Comparison of ENCODE assay signal across 21 cellular contexts in the genomic region with DNA sequence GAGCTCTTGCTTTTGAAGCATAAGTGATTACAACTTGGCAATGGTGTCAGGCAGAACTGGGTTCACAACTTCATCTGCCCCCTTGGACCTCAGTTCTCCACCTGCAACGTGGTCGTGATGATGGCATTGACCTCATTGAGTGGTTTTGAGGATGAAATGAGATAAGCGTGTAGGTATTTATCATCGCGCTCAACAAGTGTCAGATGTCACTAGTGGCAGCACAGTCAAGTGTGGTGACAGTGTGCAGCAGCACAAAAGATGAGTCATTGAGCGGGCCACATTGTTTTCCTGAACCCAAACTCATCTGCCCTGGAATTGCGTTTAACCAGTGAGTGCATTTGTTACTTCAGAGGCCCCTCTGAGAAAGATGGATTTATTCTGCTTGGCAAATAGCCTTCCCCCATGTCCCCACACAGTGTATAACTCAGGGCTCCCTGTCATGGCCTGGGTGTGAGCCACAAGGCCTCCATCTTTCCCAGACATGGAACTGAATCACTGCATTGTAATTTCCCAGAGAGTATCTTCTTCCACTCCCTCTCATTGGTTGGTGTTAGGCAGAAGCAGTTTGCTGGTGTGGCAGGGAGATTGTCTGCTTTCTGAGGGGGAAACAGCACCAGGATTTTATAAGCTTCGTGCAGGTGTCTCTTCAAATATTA. TPM values are rescaled to one million over a fixed set of nuclear protein-coding genes. Genes with fewer than 3 reads are reported as not detected.
A peak's percentile ranks its signal among the peaks of the same experiment; 100 is the strongest.
DNase-seq lines count a peak whose midpoint lies in the region; ATAC-seq and TF ChIP-seq lines count a peak whose summit lies in the region.
"Had no signal": no experiment of that assay in that cellular context is flagged by ENCODE, and none has a peak within 500 bp of the region (broad histone marks: within the 10 kb centered on the region; RNA-seq: fewer than 3 reads in every experiment).

No MANE protein-coding gene starts in this region.

- intact Hi-C loops in activated T-helper 1 cell treated with anti-CD3 and anti-CD28 coated beads, Interleukin-12 subunit alpha, Interleukin-12 subunit beta, Interleukin-2, Interleukin-4 antibody, amounts not matched to agents 30 ng/mL and 10 ng/mL and 1 ng/mL, durations not matched to agents 14 hours and 24 hours and 36 hours (cut with micrococcal nuclease): no loop called here

- TF ChIP-seq CTCF in HEK293 (tag by site-specific recombination; IDR thresholded peaks at IDR 0.05): no peak
- TF ChIP-seq CTCF in coronary artery (IDR thresholded peaks at IDR 0.05): no peak
- TF ChIP-seq CTCF in nephron progenitor cell (IDR thresholded peaks at IDR 0.05): no peak

- no peaks in the 10 kb centered on the region for H3K4me1 ChIP-seq in HEK293 (ENCODE audit: control insufficient read depth, insufficient read depth, low read length)
- H3K4me1 ChIP-seq: ascending aorta, pancreas, SJSA1, testis had no signal

- no peaks in the 10 kb centered on the region for H3K9me3 ChIP-seq in HEK293 (ENCODE audit: control insufficient read depth, insufficient read depth, low read depth, low read length)
- H3K9me3 ChIP-seq: ascending aorta, pancreas, SJSA1, testis had no signal

- no peak overlapping the region for H3K4me3 ChIP-seq in HEK293 (ENCODE audit: low read depth, low read length)
- H3K4me3 ChIP-seq in coronary artery: no peak overlapping the region
- H3K4me3 ChIP-seq: ascending aorta; BLaER1 treated with 17β-estradiol and CSF1 and Interleukin-3, amounts not matched to agents 10 nM and 100 nM; pancreas; SJSA1; smooth muscle cell; testis had no signal

- no peaks in the 10 kb centered on the region for H3K36me3 Mint-ChIP-seq in nephron progenitor cell (ENCODE audit: low read depth)
- H3K36me3 Mint-ChIP-seq in activated T-helper 1 cell treated with anti-CD3 and anti-CD28 coated beads, Interleukin-12 subunit alpha, Interleukin-12 subunit beta, Interleukin-2, Interleukin-4 antibody, amounts not matched to agents 30 ng/mL and 10 ng/mL and 1 ng/mL, durations not matched to agents 14 hours and 24 hours and 36 hours (ENCODE audit: low read depth): no peaks in the 10 kb centered on the region

- CTCF ChIA-PET in HEK293 (lab: Yijun Ruan, JAX): no interaction called here

- H3K27me3 Mint-ChIP-seq in nephron progenitor cell (ENCODE audit: low read depth, poor library complexity): peaks cover 36% of the 10 kb centered on the region
- H3K27me3 Mint-ChIP-seq in activated T-helper 1 cell treated with anti-CD3 and anti-CD28 coated beads, Interleukin-12 subunit alpha, Interleukin-12 subunit beta, Interleukin-2, Interleukin-4 antibody, amounts not matched to agents 30 ng/mL and 10 ng/mL and 1 ng/mL, durations not matched to agents 14 hours and 24 hours and 36 hours (ENCODE audit: insufficient read depth): peaks cover 11% of the 10 kb centered on the region

- peaks cover 19% of the 10 kb centered on the region for H3K4me1 Mint-ChIP-seq in nephron progenitor cell
- no peaks in the 10 kb centered on the region for H3K4me1 Mint-ChIP-seq in activated T-helper 1 cell treated with anti-CD3 and anti-CD28 coated beads, Interleukin-12 subunit alpha, Interleukin-12 subunit beta, Interleukin-2, Interleukin-4 antibody, amounts not matched to agents 30 ng/mL and 10 ng/mL and 1 ng/mL, durations not matched to agents 14 hours and 24 hours and 36 hours (ENCODE audit: low read depth)

- no peak for ATAC-seq in GM18909 (IDR thresholded peaks at IDR 0.05; ENCODE audit: poor library complexity, unreplicated experiment)
- no peak for ATAC-seq in HG02870 (IDR thresholded peaks at IDR 0.05; ENCODE audit: unreplicated experiment)

- POLR2A ChIA-PET in HEK293 (lab: Yijun Ruan, JAX): no interaction called here

- H3K36me3 ChIP-seq in HEK293 (ENCODE audit: control insufficient read depth in 2 of 2, insufficient read depth in 1 of 2, low read length in 2 of 2): no peaks in the 10 kb centered on the region
- H3K36me3 ChIP-seq: ascending aorta; BLaER1 treated with 17β-estradiol and CSF1 and Interleukin-3, amounts not matched to agents 10 nM and 100 nM; pancreas; SJSA1 had no signal

- no peak overlapping the region for H3K27ac ChIP-seq in HEK293 (ENCODE audit: extremely low read depth, low read depth, low read length)
- no peak overlapping the region for H3K27ac ChIP-seq in coronary artery
- H3K27ac ChIP-seq: ascending aorta; BLaER1 treated with 17β-estradiol and CSF1 and Interleukin-3, amounts not matched to agents 10 nM and 100 nM; pancreas; SJSA1; testis had no signal

- peaks cover 27% of the 10 kb centered on the region for H3K9me3 Mint-ChIP-seq in nephron progenitor cell
- H3K9me3 Mint-ChIP-seq in activated T-helper 1 cell treated with anti-CD3 and anti-CD28 coated beads, Interleukin-12 subunit alpha, Interleukin-12 subunit beta, Interleukin-2, Interleukin-4 antibody, amounts not matched to agents 30 ng/mL and 10 ng/mL and 1 ng/mL, durations not matched to agents 14 hours and 24 hours and 36 hours: peaks cover 2% of the 10 kb centered on the region

- no peak overlapping the region for H3K4me3 Mint-ChIP-seq in nephron progenitor cell
- no peak overlapping the region for H3K4me3 Mint-ChIP-seq in activated T-helper 1 cell treated with anti-CD3 and anti-CD28 coated beads, Interleukin-12 subunit alpha, Interleukin-12 subunit beta, Interleukin-2, Interleukin-4 antibody, amounts not matched to agents 30 ng/mL and 10 ng/mL and 1 ng/mL, durations not matched to agents 14 hours and 24 hours and 36 hours

- DNase-seq in COLO668 (lab: John Stamatoyannopoulos, UW; ENCODE audit: unreplicated experiment) (peak; percentile 22), coronary artery (ENCODE audit: low spot score) (peak; percentile 31), nephron progenitor cell (no peak)
- no peak for DNase-seq in activated T-helper 1 cell treated with anti-CD3 and anti-CD28 coated beads, Interleukin-12 subunit alpha, Interleukin-12 subunit beta, Interleukin-2, Interleukin-4 antibody, amounts not matched to agents 30 ng/mL and 10 ng/mL and 1 ng/mL, durations not matched to agents 14 hours and 24 hours and 36 hours (ENCODE audit: low spot score)
- DNase-seq: activated CD4-positive, alpha-beta T cell treated with anti-CD3 and anti-CD28 coated beads for 48 hours; activated naive CD4-positive, alpha-beta T cell treated with Interleukin-2 at 50 U/mL for 16 hours; DMS79 treated with DMSO at 0.1 percent for 48 hours; HCEC 1CT; NCI-H187 treated with DMSO at 0.1 percent for 48 hours; NCI-H524; pancreas; T-helper 9 cell; testis had no signal

- H3K27ac Mint-ChIP-seq in nephron progenitor cell: peak overlapping the region; percentile 11
- no peak overlapping the region for H3K27ac Mint-ChIP-seq in activated T-helper 1 cell treated with anti-CD3 and anti-CD28 coated beads, Interleukin-12 subunit alpha, Interleukin-12 subunit beta, Interleukin-2, Interleukin-4 antibody, amounts not matched to agents 30 ng/mL and 10 ng/mL and 1 ng/mL, durations not matched to agents 14 hours and 24 hours and 36 hours

TF ChIP-seq in HEK293, 187 proteins besides CTCF, POLR2A, EP300 and RAD21 (continues in another document):
- TF ChIP-seq KLF7 (tag by site-specific recombination; IDR thresholded peaks at IDR 0.05; ENCODE audit: borderline replicate concordance): no peak
- TF ChIP-seq ZSCAN4 (tag by site-specific recombination; IDR thresholded peaks at IDR 0.05): no peak
- TF ChIP-seq ZNF350 (tag by site-specific recombination; IDR thresholded peaks at IDR 0.05): no peak
- no peak for TF ChIP-seq ZIC2 (tag by site-specific recombination; IDR thresholded peaks at IDR 0.05)
- TF ChIP-seq, protein P1, sequence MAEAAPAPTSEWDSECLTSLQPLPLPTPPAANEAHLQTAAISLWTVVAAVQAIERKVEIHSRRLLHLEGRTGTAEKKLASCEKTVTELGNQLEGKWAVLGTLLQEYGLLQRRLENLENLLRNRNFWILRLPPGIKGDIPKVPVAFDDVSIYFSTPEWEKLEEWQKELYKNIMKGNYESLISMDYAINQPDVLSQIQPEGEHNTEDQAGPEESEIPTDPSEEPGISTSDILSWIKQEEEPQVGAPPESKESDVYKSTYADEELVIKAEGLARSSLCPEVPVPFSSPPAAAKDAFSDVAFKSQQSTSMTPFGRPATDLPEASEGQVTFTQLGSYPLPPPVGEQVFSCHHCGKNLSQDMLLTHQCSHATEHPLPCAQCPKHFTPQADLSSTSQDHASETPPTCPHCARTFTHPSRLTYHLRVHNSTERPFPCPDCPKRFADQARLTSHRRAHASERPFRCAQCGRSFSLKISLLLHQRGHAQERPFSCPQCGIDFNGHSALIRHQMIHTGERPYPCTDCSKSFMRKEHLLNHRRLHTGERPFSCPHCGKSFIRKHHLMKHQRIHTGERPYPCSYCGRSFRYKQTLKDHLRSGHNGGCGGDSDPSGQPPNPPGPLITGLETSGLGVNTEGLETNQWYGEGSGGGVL (tag by site-specific recombination; IDR thresholded peaks at IDR 0.05): 0 out of 2 replicates have a peak, but pooled peaks have one; percentile 13
- TF ChIP-seq ZXDB (tag by site-specific recombination; IDR thresholded peaks at IDR 0.05): 0 out of 2 replicates have a peak, but pooled peaks have one; percentile 21
- no peak for TF ChIP-seq TCF7L2 (IDR thresholded peaks at IDR 0.05; ENCODE audit: borderline replicate concordance, low read depth, low read length)
- TF ChIP-seq ZNF394 (tag by site-specific recombination; IDR thresholded peaks at IDR 0.05; ENCODE audit: borderline replicate concordance): 0 out of 2 replicates have a peak, but pooled peaks have one; percentile 28
- TF ChIP-seq ZNF600 (tag by site-specific recombination; IDR thresholded peaks at IDR 0.05): peak; percentile 71
- peak; percentile 63; the same call in 1 of the 2 replicates for TF ChIP-seq ZNF660 (tag by site-specific recombination; IDR thresholded peaks at IDR 0.05)

RNA-seq across cellular contexts. Expression of gene IRX3, which starts 20.9 kb away (rescaled TPM):
- 1.1 and 1.4 TPM in 2 replicates for total RNA-seq in activated T-helper 1 cell treated with anti-CD3 and anti-CD28 coated beads, Interleukin-12 subunit alpha, Interleukin-12 subunit beta, Interleukin-2, Interleukin-4 antibody, amounts not matched to agents 30 ng/mL and 10 ng/mL and 1 ng/mL, durations not matched to agents 14 hours and 24 hours and 36 hours
- total RNA-seq: OCI-LY7 had no signal

Comparison
In these comparisons a context has a peak if more than half of its experiments do, and no peak if none do; other contexts are left out.
1. DNase-seq: peak in COLO668 (single experiment) and coronary artery (single experiment); none in nephron progenitor cell (single experiment) and activated T-helper 1 cell treated with anti-CD3 and anti-CD28 coated beads, Interleukin-12 subunit alpha, Interleukin-12 subunit beta, Interleukin-2, Interleukin-4 antibody, amounts not matched to agents 30 ng/mL and 10 ng/mL and 1 ng/mL, durations not matched to agents 14 hours and 24 hours and 36 hours (single experiment).